8 cellular contexts compared by ENCODE assay signal in genomic region chr4:42656736-42656985, GRCh38. TPM values are rescaled to one million over a fixed set of nuclear protein-coding genes. Genes with fewer than 3 reads are reported as not detected.
A peak's percentile ranks its signal among the peaks of the same experiment; 100 is the strongest.
DNase-seq lines count a peak whose midpoint lies in the region; ATAC-seq, FAIRE-seq and TF ChIP-seq lines count a peak whose summit lies in the region.

No MANE protein-coding gene starts in this region.

- H3K27ac ChIP-seq in substantia nigra (ENCODE audit: low read depth, low read length, poor library complexity, severe bottlenecking), result peak overlapping the region; percentile 93

- no peaks in the 10 kb centered on the region for H3K27me3 ChIP-seq in kidney epithelial cell (ENCODE audit: control insufficient read depth, insufficient read depth, low read length)

- no peak for TF ChIP-seq POLR2A in GM12891 (IDR thresholded peaks at IDR 0.05; ENCODE audit: low read depth, low read length)

- H3K36me3 Mint-ChIP-seq in T-helper 2 cell treated with Interferon-gamma antibody and Interleukin-4, amounts not matched to agents 5 μg/mL and 100 μg/mL, for 36 hours (ENCODE audit: low read depth), result peaks cover 18% of the 10 kb centered on the region
- H3K36me3 Mint-ChIP-seq in activated naive CD8-positive, alpha-beta T cell, result peaks cover 17% of the 10 kb centered on the region

- peak overlapping the region; percentile 95 for H3K4me3 Mint-ChIP-seq in T-helper 2 cell treated with Interferon-gamma antibody and Interleukin-4, amounts not matched to agents 5 μg/mL and 100 μg/mL, for 36 hours
- H3K4me3 Mint-ChIP-seq in activated naive CD8-positive, alpha-beta T cell, result peak overlapping the region; percentile 97

- no peak for ATAC-seq in HG03354 (IDR thresholded peaks at IDR 0.05; ENCODE audit: poor library complexity, severe bottlenecking, unreplicated experiment)

- H3K27ac Mint-ChIP-seq in T-helper 2 cell treated with Interferon-gamma antibody and Interleukin-4, amounts not matched to agents 5 μg/mL and 100 μg/mL, for 36 hours, result peak overlapping the region; percentile 93
- H3K27ac Mint-ChIP-seq in activated naive CD8-positive, alpha-beta T cell, result peak overlapping the region; percentile 90

- TF ChIP-seq CTCF in kidney epithelial cell (IDR thresholded peaks at IDR 0.05; ENCODE audit: insufficient read depth, low read length, poor library complexity, severe bottlenecking), result no peak

- FAIRE-seq in GM12891 (lab: Jason Lieb, UNC), result no peak

- H3K4me3 ChIP-seq in kidney epithelial cell (ENCODE audit: low read depth, low read length), result peak overlapping the region; percentile 81

- H3K36me3 ChIP-seq in kidney epithelial cell (ENCODE audit: control insufficient read depth, insufficient read depth, low read length), result no peaks in the 10 kb centered on the region

- H3K4me1 Mint-ChIP-seq in T-helper 2 cell treated with Interferon-gamma antibody and Interleukin-4, amounts not matched to agents 5 μg/mL and 100 μg/mL, for 36 hours (ENCODE audit: low read depth), result peaks cover 33% of the 10 kb centered on the region
- peaks cover 61% of the 10 kb centered on the region for H3K4me1 Mint-ChIP-seq in activated naive CD8-positive, alpha-beta T cell (ENCODE audit: low read depth)

- peaks cover 9% of the 10 kb centered on the region for H3K9me3 Mint-ChIP-seq in T-helper 2 cell treated with Interferon-gamma antibody and Interleukin-4, amounts not matched to agents 5 μg/mL and 100 μg/mL, for 36 hours
- H3K9me3 Mint-ChIP-seq in activated naive CD8-positive, alpha-beta T cell (ENCODE audit: low read depth), result peaks cover under 1% of the 10 kb centered on the region

- H3K27me3 Mint-ChIP-seq in T-helper 2 cell treated with Interferon-gamma antibody and Interleukin-4, amounts not matched to agents 5 μg/mL and 100 μg/mL, for 36 hours (ENCODE audit: low read depth), result peaks cover 3% of the 10 kb centered on the region
- no peaks in the 10 kb centered on the region for H3K27me3 Mint-ChIP-seq in activated naive CD8-positive, alpha-beta T cell

- no peak for DNase-seq in T-helper 2 cell treated with Interferon-gamma antibody and Interleukin-4, amounts not matched to agents 5 μg/mL and 100 μg/mL, for 36 hours (ENCODE audit: low spot score)
- DNase-seq in T-helper 2 cell (no peak), kidney epithelial cell (ENCODE audit: low read depth) (no peak), substantia nigra (lab: John Stamatoyannopoulos, UW) (peak in 3 of 49 donors; percentile 49 to 57 (median 55)), GM12891 (ENCODE audit: insufficient read length, low spot score) (no peak), NK-92 (lab: John Stamatoyannopoulos, UW; ENCODE audit: unreplicated experiment) (no peak)

TF ChIP-seq in GM12891, 5 proteins besides CTCF, POLR2A, EP300 and RAD21:
- TF ChIP-seq PAX5 (IDR thresholded peaks at IDR 0.05; ENCODE audit: insufficient read depth, low read length, severe bottlenecking), result no peak
- TF ChIP-seq TAF1 (IDR thresholded peaks at IDR 0.05; ENCODE audit: low read depth, low read length), result no peak
- TF ChIP-seq POU2F2 (IDR thresholded peaks at IDR 0.05; ENCODE audit: low read depth, low read length), result no peak
- TF ChIP-seq SPI1 (IDR thresholded peaks at IDR 0.05; ENCODE audit: low read depth, low read length), result no peak
- no peak for TF ChIP-seq POLR2AphosphoS5 (IDR thresholded peaks at IDR 0.05; ENCODE audit: low read depth, low read length)

RNA-seq across cellular contexts. Expression of gene ATP8A1, which starts 0.2 kb away (rescaled TPM):
- total RNA-seq in kidney epithelial cell, result 2.5 and 3.3 TPM in 2 replicates
- polyA plus RNA-seq in GM12891 (2012; ENCODE audit: low read depth, missing spikeins), result 13.4 TPM
